ENCODE assay signal across 8 cellular contexts in the genomic region with DNA sequence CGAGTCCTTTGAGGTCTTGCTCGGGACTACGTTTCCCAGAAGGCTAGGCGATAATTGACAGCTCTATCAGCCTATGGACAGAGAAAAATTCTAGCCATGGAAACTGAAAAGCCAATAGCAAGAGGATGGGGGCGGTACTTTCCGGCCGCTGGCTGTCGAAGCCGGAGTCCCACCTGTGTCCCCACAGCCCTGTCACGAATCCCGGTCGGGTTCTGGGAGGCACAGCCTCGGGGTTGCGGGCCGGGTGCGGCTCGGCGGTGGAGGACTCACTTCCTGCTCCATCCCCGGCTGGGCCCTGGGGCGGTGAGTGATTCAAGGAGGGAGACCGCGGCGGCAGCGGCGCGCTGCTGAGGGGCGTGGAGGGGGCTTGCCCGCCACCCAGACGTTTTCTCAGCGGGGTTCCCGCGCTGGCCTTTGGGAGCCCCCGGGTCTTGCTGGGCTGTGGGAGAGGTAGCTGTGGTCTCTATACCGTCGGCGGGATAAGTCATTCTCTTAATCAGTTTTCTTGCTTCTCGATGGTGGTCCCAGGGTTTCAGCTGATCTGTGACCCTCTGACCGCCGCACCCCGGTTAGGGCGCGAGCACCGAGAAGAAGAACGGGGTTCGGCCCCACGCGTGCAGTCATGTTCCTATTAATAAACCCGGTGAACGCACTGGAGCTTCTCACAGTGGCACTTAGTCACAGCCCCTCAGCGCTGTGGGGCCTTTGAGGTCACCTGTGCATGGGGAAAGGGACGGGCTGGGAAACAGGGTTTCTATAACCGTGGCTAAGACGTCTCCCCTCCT. TPM values are rescaled to one million over a fixed set of nuclear protein-coding genes. Genes with fewer than 3 reads are reported as not detected.
A peak's percentile ranks its signal among the peaks of the same experiment; 100 is the strongest.
DNase-seq lines count a peak whose midpoint lies in the region; ATAC-seq and TF ChIP-seq lines count a peak whose summit lies in the region.

A gene (plus strand): TSS at position 176 of the 785 bp plus-strand sequence. CDS start 2,377 bp downstream, outside the sequence.

- H3K27me3 ChIP-seq in osteoblast (ENCODE audit: insufficient read depth, low read length) = no peaks in the 10 kb centered on the region
- no peaks in the 10 kb centered on the region for H3K27me3 ChIP-seq in thoracic aorta (replicated peaks; ENCODE audit: insufficient read depth)

- TF ChIP-seq POLR2A in NB4 (IDR thresholded peaks at IDR 0.05; ENCODE audit: extremely low read depth, insufficient read length) = peak; percentile 25

- no peaks in the 10 kb centered on the region for H3K79me2 ChIP-seq in osteoblast (ENCODE audit: insufficient read depth, low read length)

- H3K27ac ChIP-seq in osteoblast (ENCODE audit: low read depth, low read length) = peak within 1 kb of the TSS; percentile 59
- peak within 1 kb of the TSS; percentile 26 to 42 for H3K27ac ChIP-seq in thoracic aorta

- H4K20me1 ChIP-seq in osteoblast (ENCODE audit: insufficient read depth, low read length) = no peaks in the 10 kb centered on the region

- peaks cover 3% of the 10 kb centered on the region for H3K9me3 Mint-ChIP-seq in glutamatergic neuron (ENCODE audit: unreplicated experiment)

- H3K4me1 Mint-ChIP-seq in glutamatergic neuron (ENCODE audit: low read depth, unreplicated experiment) = no peaks in the 10 kb centered on the region

- no peaks in the 10 kb centered on the region for H3K27me3 Mint-ChIP-seq in glutamatergic neuron (ENCODE audit: unreplicated experiment)

- H3K9me3 ChIP-seq in osteoblast (ENCODE audit: low read depth, low read length) = no peaks in the 10 kb centered on the region
- H3K9me3 ChIP-seq in thoracic aorta = no peaks in the 10 kb centered on the region

- H2AFZ ChIP-seq in osteoblast (ENCODE audit: low read length) = peak within 1 kb of the TSS; percentile 98

- peak within 1 kb of the TSS; percentile 90 for H3K4me3 Mint-ChIP-seq in glutamatergic neuron (ENCODE audit: unreplicated experiment)

- H3K36me3 Mint-ChIP-seq in glutamatergic neuron (ENCODE audit: unreplicated experiment) = no peaks in the 10 kb centered on the region

- DNase-seq in GM04504 (ENCODE audit: low read depth) (peak; percentile 91), NB4 (ENCODE audit: low read depth) (peak; percentile 95), SK-N-DZ (ENCODE audit: low spot score) (peak; percentile 96), glutamatergic neuron (peak; percentile 86), osteoblast (ENCODE audit: insufficient read length, low spot score, missing footprints) (peak; percentile 99), thoracic aorta (ENCODE audit: low spot score) (peak; percentile 72)
- peak; percentile 87 for DNase-seq in activated naive CD4-positive, alpha-beta T cell treated with anti-CD3 and anti-CD28 coated beads, Interleukin-2, amount 50 U/mL, for 16 hours

- H3K27ac Mint-ChIP-seq in glutamatergic neuron (ENCODE audit: unreplicated experiment) = no peak within 1 kb of the TSS

- TF ChIP-seq CTCF in NB4 (IDR thresholded peaks at IDR 0.05; ENCODE audit: low read depth, low read length) (no peak), glutamatergic neuron (IDR thresholded peaks at IDR 0.05; ENCODE audit: partially characterized antibody, unreplicated experiment) (no peak), osteoblast (IDR thresholded peaks at IDR 0.05; ENCODE audit: extremely low read depth, low read depth, low read length) (no peak), thoracic aorta (IDR thresholded peaks at IDR 0.05) (no peak)

- H3K36me3 ChIP-seq in osteoblast (ENCODE audit: insufficient read depth, low read length) = no peaks in the 10 kb centered on the region
- no peaks in the 10 kb centered on the region for H3K36me3 ChIP-seq in thoracic aorta

- peak within 1 kb of the TSS; percentile 68 for H3K4me3 ChIP-seq in NB4 (ENCODE audit: low read depth, low read length)
- H3K4me3 ChIP-seq in osteoblast (ENCODE audit: insufficient read depth, low read length) = peak within 1 kb of the TSS; percentile 96
- H3K4me3 ChIP-seq in thoracic aorta = peak within 1 kb of the TSS; percentile 76

- H3K4me1 ChIP-seq in osteoblast (ENCODE audit: insufficient read depth, low read length) (peaks cover 4% of the 10 kb centered on the region), thoracic aorta (ENCODE audit: control insufficient read depth in 1 of 2, low read depth in 2 of 2) (peaks cover 0 to 11% of the 10 kb centered on the region in 2 donors)

- H3K4me2 ChIP-seq in osteoblast (ENCODE audit: insufficient read depth, low read length) = peak within 1 kb of the TSS; percentile 94

- ATAC-seq in HG02571 (IDR thresholded peaks at IDR 0.05; ENCODE audit: unreplicated experiment) (peak; percentile 98), thoracic aorta (ENCODE audit: insufficient number of reproducible peaks, low FRiP score, low read depth) (peak; percentile 99)

RNA-seq across cellular contexts. Expression of the gene that starts here (rescaled TPM):
- 3.4 and 3.6 TPM in 2 replicates for polyA plus RNA-seq in SK-N-DZ (2014; cell fraction: cytosol; rRNA removed)
- polyA plus RNA-seq in SK-N-DZ (2014; cell fraction: nucleus; rRNA removed) = 1.3 and 7.0 TPM in 2 replicates
- total RNA-seq in glutamatergic neuron (ENCODE audit: unreplicated experiment) = 6.7 TPM
- total RNA-seq in osteoblast = 1.8 and 2.4 TPM in 2 replicates
- total RNA-seq in thoracic aorta = 1 to 10 TPM; 1.6 to 7.7 TPM

Comparison
In these comparisons a context has a peak if more than half of its experiments do, and no peak if none do; other contexts are left out.
1. Peak in every context shown above with its lines: DNase-seq, ATAC-seq, H3K4me3 ChIP-seq and H3K27ac ChIP-seq.